Comparison of ENCODE assay signal across 20 cellular contexts in the genomic region with DNA sequence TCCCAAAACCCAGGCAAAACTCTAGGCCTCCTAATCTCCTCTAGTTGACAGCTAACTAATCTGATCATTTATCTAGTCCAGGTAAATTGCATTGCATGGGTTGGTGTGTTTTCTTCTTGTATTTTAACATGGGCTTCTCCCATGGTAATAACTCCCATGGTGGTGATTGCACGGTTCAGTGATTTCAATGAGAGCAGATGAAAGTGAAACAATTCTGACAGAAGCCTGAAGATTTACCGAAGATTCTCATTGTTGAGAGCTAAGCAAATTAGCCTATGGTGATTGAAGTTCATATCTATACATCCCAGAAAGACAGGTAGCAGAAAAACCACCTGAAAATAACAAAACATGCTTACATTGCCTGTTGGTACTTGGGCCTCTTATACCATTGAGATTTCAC. TPM values are rescaled to one million over a fixed set of nuclear protein-coding genes. Genes with fewer than 3 reads are reported as not detected.
A peak's percentile ranks its signal among the peaks of the same experiment; 100 is the strongest.
DNase-seq lines count a peak whose midpoint lies in the region; ATAC-seq and TF ChIP-seq lines count a peak whose summit lies in the region.
"Had no signal": no experiment of that assay in that cellular context is flagged by ENCODE, and none has a peak within 500 bp of the region (broad histone marks: within the 10 kb centered on the region; RNA-seq: fewer than 3 reads in every experiment).

No MANE protein-coding gene starts in this region.

- H3K4me3 ChIP-seq in aorta (ENCODE audit: low read length in 2 of 2) = no peak overlapping the region
- H3K4me3 ChIP-seq: Peyer's patch had no signal

- POLR2A ChIA-PET in GM10248 (lab: Yijun Ruan, JAX) = no interaction called here
- POLR2A ChIA-PET in activated B cell treated with CpG ODN at 0.5 μM for 24 hours (lab: Charles Lee) = no interaction called here

- CTCF ChIA-PET in GM10248 (lab: Yijun Ruan, JAX) = interaction anchor here (0.9 to 1.8 kb wide), 6 partner anchors 9 to 96 kb away, joined by 3 to 5 read pairs (median 3); no protein-coding TSS in a partner anchor
- CTCF ChIA-PET in activated B cell treated with CpG ODN at 0.5 μM for 24 hours (lab: Charles Lee) = interaction anchor here (0.6 kb wide), 1 partner anchor 219 kb away, joined by 3 read pairs; no protein-coding TSS in a partner anchor

- no peaks in the 10 kb centered on the region for H3K9me3 ChIP-seq in aorta (ENCODE audit: control insufficient read depth, low read length)
- H3K9me3 ChIP-seq: Peyer's patch had no signal

- TF ChIP-seq CTCF in GM10248 (IDR thresholded peaks at IDR 0.05; ENCODE audit: control extremely low read depth, extremely low read depth, low read depth, missing control alignments) = no peak
- TF ChIP-seq CTCF in activated B cell treated with CpG ODN at 0.5 μM for 24 hours (IDR thresholded peaks at IDR 0.05) = no peak
- no peak for TF ChIP-seq CTCF in omental fat pad (IDR thresholded peaks at IDR 0.05)
- TF ChIP-seq CTCF in natural killer cell (IDR thresholded peaks at IDR 0.05) = no peak

- no peak overlapping the region for H3K27ac ChIP-seq in aorta (ENCODE audit: low read depth in 1 of 2, low read length in 2 of 2)
- H3K27ac ChIP-seq: Peyer's patch had no signal

- WGBS in aorta, 2 donors = 82 to 88% methylated on average over 2 of the region's 2 CpGs

- no peaks in the 10 kb centered on the region for H3K9me3 Mint-ChIP-seq in activated B cell treated with CpG ODN at 0.5 μM for 24 hours
- H3K9me3 Mint-ChIP-seq in natural killer cell = no peaks in the 10 kb centered on the region
- H3K9me3 Mint-ChIP-seq: CD8-positive, alpha-beta T cell; H9 had no signal

- H3K27ac Mint-ChIP-seq in activated B cell treated with CpG ODN at 0.5 μM for 24 hours = no peak overlapping the region
- no peak overlapping the region for H3K27ac Mint-ChIP-seq in natural killer cell
- H3K27ac Mint-ChIP-seq: CD8-positive, alpha-beta T cell; H9 had no signal

- H3K4me3 Mint-ChIP-seq in activated B cell treated with CpG ODN at 0.5 μM for 24 hours = no peak overlapping the region
- no peak overlapping the region for H3K4me3 Mint-ChIP-seq in natural killer cell
- H3K4me3 Mint-ChIP-seq: CD8-positive, alpha-beta T cell; H9 had no signal

- H3K4me1 Mint-ChIP-seq in activated B cell treated with CpG ODN at 0.5 μM for 24 hours = peaks cover 9% of the 10 kb centered on the region
- no peaks in the 10 kb centered on the region for H3K4me1 Mint-ChIP-seq in natural killer cell

- peak; percentile 17 for DNase-seq in GM10248 (ENCODE audit: extremely low spot score)
- peak; percentile 12 for DNase-seq in M059J (ENCODE audit: low read depth)
- DNase-seq in activated B cell treated with CpG ODN at 0.5 μM for 24 hours = no peak
- no peak for DNase-seq in aorta
- no peak for DNase-seq in omental fat pad (ENCODE audit: low spot score)
- no peak for DNase-seq in natural killer cell
- DNase-seq: CD8-positive, alpha-beta T cell; H9; KG1; NCI-H1417; NCI-H2029; NCI-H226; NCI-H526 treated with DMSO at 0.1 percent for 48 hours; Peyer's patch; SHP77; T-helper 2 cell had no signal

- intact Hi-C loops in activated B cell treated with CpG ODN at 0.5 μM for 24 hours (cut with micrococcal nuclease) (no loop called here), aorta (cut with DNase I) (no loop called here), natural killer cell (cut with micrococcal nuclease) (no loop called here)

- H3K27me3 Mint-ChIP-seq in activated B cell treated with CpG ODN at 0.5 μM for 24 hours (no peaks in the 10 kb centered on the region), natural killer cell (ENCODE audit: low read depth in 2 of 2) (peaks cover 0 to 3% of the 10 kb centered on the region in 2 donors)

- H3K27me3 ChIP-seq in aorta (ENCODE audit: control insufficient read depth in 1 of 2, insufficient read depth in 2 of 2, low read length in 1 of 2) = no peaks in the 10 kb centered on the region
- H3K27me3 ChIP-seq: Peyer's patch had no signal

- no peaks in the 10 kb centered on the region for H3K36me3 ChIP-seq in aorta (ENCODE audit: control insufficient read depth in 1 of 2, insufficient read depth in 2 of 2, low read length in 1 of 2)
- H3K36me3 ChIP-seq: Peyer's patch had no signal

- H3K36me3 Mint-ChIP-seq in activated B cell treated with CpG ODN at 0.5 μM for 24 hours (ENCODE audit: low read depth) (no peaks in the 10 kb centered on the region), natural killer cell (no peaks in the 10 kb centered on the region)
- H3K36me3 Mint-ChIP-seq: CD8-positive, alpha-beta T cell had no signal

- H3K4me1 ChIP-seq in aorta (ENCODE audit: control insufficient read depth in 1 of 2, insufficient read depth in 2 of 2, low read length in 2 of 2) = no peaks in the 10 kb centered on the region
- H3K4me1 ChIP-seq: Peyer's patch had no signal

- ATAC-seq in GM18868 (IDR thresholded peaks at IDR 0.05; ENCODE audit: unreplicated experiment) (peak; percentile 54), activated B cell treated with CpG ODN at 0.5 μM for 24 hours (ENCODE audit: low read depth) (peak; percentile 37), aorta (ENCODE audit: low FRiP score) (no peak), omental fat pad (ENCODE audit: low FRiP score) (no peak), natural killer cell (no peak), GM18867 (IDR thresholded peaks at IDR 0.05; ENCODE audit: unreplicated experiment) (no peak)
- ATAC-seq: CD8-positive, alpha-beta T cell had no signal

RNA-seq across cellular contexts. Expression of a gene that starts 26.6 kb away (rescaled TPM):
- total RNA-seq in M059J (2014; rRNA removed; shearing (Covaris generic)) = not detected in 2 replicates
- total RNA-seq in activated B cell treated with CpG ODN at 0.5 μM for 24 hours = 0.24 and 0.27 TPM in 2 replicates
- total RNA-seq in aorta = under 1 TPM in 1 of 2 donors, not detected in 1; 0.58 TPM
- polyA plus RNA-seq in aorta = under 1 TPM in 1 of 2 donors, not detected in 1; 0.43 TPM
- 1 to 10 TPM in 1 of 4 donors, under 1 TPM in 1, not detected in 2; 0.56 to 1.4 TPM for total RNA-seq in omental fat pad
- under 1 TPM in 2 of 3 donors, not detected in 1; 0.66 to 0.83 TPM for total RNA-seq in natural killer cell
- total RNA-seq: A673; CD8-positive, alpha-beta T cell; Daoy; H9; Peyer's patch had no signal

RNA-seq across cellular contexts. Expression of a gene that starts 27.2 kb away (rescaled TPM):
- not detected in 2 replicates for total RNA-seq in M059J (2014; rRNA removed; shearing (Covaris generic))
- total RNA-seq in activated B cell treated with CpG ODN at 0.5 μM for 24 hours (not detected in 2 replicates), aorta (not detected), omental fat pad (not detected), natural killer cell (not detected)
- polyA plus RNA-seq in aorta = not detected
- total RNA-seq: A673; CD8-positive, alpha-beta T cell; Daoy; H9; Peyer's patch had no signal

Comparison
In these comparisons a context has a peak if more than half of its experiments do, and no peak if none do; other contexts are left out.
1. DNase-seq: peak in GM10248 (single experiment) and M059J (single experiment); none in activated B cell treated with CpG ODN at 0.5 μM for 24 hours (single experiment), aorta (0 of 2), omental fat pad (single experiment) and natural killer cell (single experiment).
2. ATAC-seq: peak in GM18868 (single experiment) and activated B cell treated with CpG ODN at 0.5 μM for 24 hours (single experiment); none in aorta (single experiment), omental fat pad (single experiment), natural killer cell (0 of 3) and GM18867 (single experiment).